In the genomic region with DNA sequence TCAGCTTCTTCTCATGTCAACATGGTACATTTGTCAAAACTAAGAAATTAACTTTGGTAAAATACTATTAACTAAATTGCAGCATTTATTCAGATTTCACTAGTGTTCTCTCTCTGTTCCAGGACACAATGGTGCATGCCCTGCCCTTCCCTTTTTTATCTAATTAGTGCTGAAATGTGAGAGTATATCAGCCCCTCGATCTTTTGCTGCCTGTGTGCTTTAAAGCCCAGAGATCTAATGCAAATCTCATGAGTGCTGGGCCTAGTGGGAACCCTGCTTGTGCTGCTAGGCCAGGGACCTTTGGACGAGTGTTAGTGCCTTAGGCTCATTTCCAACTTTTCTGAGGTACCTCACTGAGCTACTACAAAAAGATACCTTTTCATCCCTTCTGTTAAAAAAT, we compare ENCODE assay signal across 2 cellular contexts.
A peak's percentile ranks its signal among the peaks of the same experiment; 100 is the strongest.
TF ChIP-seq lines count a peak whose summit lies in the region.

No MANE protein-coding gene starts in this region.

TF ChIP-seq in SK-N-SH, 30 proteins besides CTCF, POLR2A, EP300 and RAD21 (continued from another document):
- TF ChIP-seq FOSL2 (IDR thresholded peaks at IDR 0.05; ENCODE audit: borderline replicate concordance, low read depth), result no peak
- no peak for TF ChIP-seq YY1 (IDR thresholded peaks at IDR 0.05; ENCODE audit: low read depth)
- no peak for TF ChIP-seq JUND (IDR thresholded peaks at IDR 0.05)
- TF ChIP-seq RCOR1 (IDR thresholded peaks at IDR 0.05; ENCODE audit: low read length), result peak; percentile 36; the same call in 1 of the 2 replicates
- TF ChIP-seq, protein P1, sequence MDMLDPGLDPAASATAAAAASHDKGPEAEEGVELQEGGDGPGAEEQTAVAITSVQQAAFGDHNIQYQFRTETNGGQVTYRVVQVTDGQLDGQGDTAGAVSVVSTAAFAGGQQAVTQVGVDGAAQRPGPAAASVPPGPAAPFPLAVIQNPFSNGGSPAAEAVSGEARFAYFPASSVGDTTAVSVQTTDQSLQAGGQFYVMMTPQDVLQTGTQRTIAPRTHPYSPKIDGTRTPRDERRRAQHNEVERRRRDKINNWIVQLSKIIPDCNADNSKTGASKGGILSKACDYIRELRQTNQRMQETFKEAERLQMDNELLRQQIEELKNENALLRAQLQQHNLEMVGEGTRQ (IDR thresholded peaks at IDR 0.05; ENCODE audit: borderline replicate concordance, low read depth, low read length), result no peak
- TF ChIP-seq POLR2AphosphoS5 (IDR thresholded peaks at IDR 0.05; ENCODE audit: low read depth, low read length), result no peak
TF ChIP-seq in SK-N-SH: peak in this region for 2.

TF ChIP-seq in SK-N-SH treated with all-trans-retinoic acid at 6 μM for 48 hours, 23 proteins besides CTCF, POLR2A, EP300 and RAD21 (continued from another document):
- TF ChIP-seq, protein P2, sequence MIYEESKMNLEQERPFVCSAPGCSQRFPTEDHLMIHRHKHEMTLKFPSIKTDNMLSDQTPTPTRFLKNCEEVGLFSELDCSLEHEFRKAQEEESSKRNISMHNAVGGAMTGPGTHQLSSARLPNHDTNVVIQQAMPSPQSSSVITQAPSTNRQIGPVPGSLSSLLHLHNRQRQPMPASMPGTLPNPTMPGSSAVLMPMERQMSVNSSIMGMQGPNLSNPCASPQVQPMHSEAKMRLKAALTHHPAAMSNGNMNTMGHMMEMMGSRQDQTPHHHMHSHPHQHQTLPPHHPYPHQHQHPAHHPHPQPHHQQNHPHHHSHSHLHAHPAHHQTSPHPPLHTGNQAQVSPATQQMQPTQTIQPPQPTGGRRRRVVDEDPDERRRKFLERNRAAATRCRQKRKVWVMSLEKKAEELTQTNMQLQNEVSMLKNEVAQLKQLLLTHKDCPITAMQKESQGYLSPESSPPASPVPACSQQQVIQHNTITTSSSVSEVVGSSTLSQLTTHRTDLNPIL (CRISPR knock-in tag; IDR thresholded peaks at IDR 0.05; ENCODE audit: low read depth), result no peak
- TF ChIP-seq PPARA (CRISPR knock-in tag; IDR thresholded peaks at IDR 0.05; ENCODE audit: borderline replicate concordance), result no peak
- TF ChIP-seq, protein P3, sequence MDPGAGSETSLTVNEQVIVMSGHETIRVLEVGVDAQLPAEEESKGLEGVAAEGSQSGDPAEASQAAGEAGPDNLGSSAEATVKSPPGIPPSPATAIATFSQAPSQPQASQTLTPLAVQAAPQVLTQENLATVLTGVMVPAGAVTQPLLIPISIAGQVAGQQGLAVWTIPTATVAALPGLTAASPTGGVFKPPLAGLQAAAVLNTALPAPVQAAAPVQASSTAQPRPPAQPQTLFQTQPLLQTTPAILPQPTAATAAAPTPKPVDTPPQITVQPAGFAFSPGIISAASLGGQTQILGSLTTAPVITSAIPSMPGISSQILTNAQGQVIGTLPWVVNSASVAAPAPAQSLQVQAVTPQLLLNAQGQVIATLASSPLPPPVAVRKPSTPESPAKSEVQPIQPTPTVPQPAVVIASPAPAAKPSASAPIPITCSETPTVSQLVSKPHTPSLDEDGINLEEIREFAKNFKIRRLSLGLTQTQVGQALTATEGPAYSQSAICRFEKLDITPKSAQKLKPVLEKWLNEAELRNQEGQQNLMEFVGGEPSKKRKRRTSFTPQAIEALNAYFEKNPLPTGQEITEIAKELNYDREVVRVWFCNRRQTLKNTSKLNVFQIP (CRISPR knock-in tag; IDR thresholded peaks at IDR 0.05; ENCODE audit: borderline replicate concordance, low read depth), result no peak
